Comparison of ENCODE assay signal across 17 cellular contexts in genomic region chr2:162085090-162085891, GRCh38.
DNase-seq lines count a peak whose midpoint lies in the region; ATAC-seq and TF ChIP-seq lines count a peak whose summit lies in the region.
"Had no signal": no experiment of that assay in that cellular context is flagged by ENCODE, and none has a peak within 500 bp of the region (broad histone marks: within the 10 kb centered on the region; RNA-seq: fewer than 3 reads in every experiment).

No MANE protein-coding gene starts in this region.

- no peaks in the 10 kb centered on the region for H3K9me3 ChIP-seq in HAP-1

- H3K36me3 ChIP-seq in brain microvascular endothelial cell (replicated peaks) (no peaks in the 10 kb centered on the region), HAP-1 (replicated peaks) (no peaks in the 10 kb centered on the region)
- H3K36me3 ChIP-seq: heart right ventricle had no signal

- H3K4me1 ChIP-seq in HAP-1, result no peaks in the 10 kb centered on the region

- ATAC-seq in GM19463 (IDR thresholded peaks at IDR 0.05; ENCODE audit: unreplicated experiment), result no peak

- peak overlapping the region; percentile 62 for H3K27ac ChIP-seq in brain microvascular endothelial cell
- H3K27ac ChIP-seq in substantia nigra (ENCODE audit: low read depth, low read length, poor library complexity, severe bottlenecking), result no peak overlapping the region
- H3K27ac ChIP-seq: heart right ventricle, parathyroid adenoma had no signal

- DNase-seq in AG09309 (ENCODE audit: low read depth) (peak; percentile 97), HS-5 (ENCODE audit: low read depth) (peak; percentile 90), brain microvascular endothelial cell (peak; percentile 60), kidney tubule cell (ENCODE audit: low spot score) (peak; percentile 90), HAP-1 (ENCODE audit: low spot score in 2 of 2) (no peak), NCI-H146 treated with DMSO at 0.1 percent for 48 hours (lab: John Stamatoyannopoulos, UW; ENCODE audit: unreplicated experiment) (no peak), substantia nigra (lab: John Stamatoyannopoulos, UW) (no peak)
- DNase-seq: activated CD4-positive, alpha-beta T cell treated with anti-CD3 and anti-CD28 coated beads, Interleukin-2, amount 50 U/mL, for 4 hours; activated naive CD4-positive, alpha-beta T cell treated with anti-CD3 and anti-CD28 coated beads, Interleukin-2, amount 10 ng/mL, durations not matched to agents 7 days and 5 days; CD4-positive, CD25-positive, alpha-beta regulatory T cell; dermis blood vessel endothelial cell; heart right ventricle; KBM-7; NCI-H2081 treated with DMSO at 0.1 percent for 48 hours; stimulated activated naive CD4-positive, alpha-beta T cell treated with Interleukin-2 at 50 U/mL for 16 hours had no signal

- in situ Hi-C loops in brain microvascular endothelial cell (cut with HindIII; ENCODE audit: low pct_ligation_motif_present, low sequenced_read_pairs), result no loop called here
- in situ Hi-C loops in HAP-1 (cut with MboI; ENCODE audit: low sequenced_read_pairs), result no loop called here

- H3K4me3 ChIP-seq in AG09309 (ENCODE audit: control insufficient read depth, low read depth, low read length) (no peak overlapping the region), brain microvascular endothelial cell (ENCODE audit: low read depth, low read length) (no peak overlapping the region), HAP-1 (no peak overlapping the region)
- H3K4me3 ChIP-seq: heart right ventricle had no signal

- H3K27me3 ChIP-seq in brain microvascular endothelial cell (replicated peaks), result no peaks in the 10 kb centered on the region
- no peaks in the 10 kb centered on the region for H3K27me3 ChIP-seq in HAP-1 (ENCODE audit: low read depth)
- H3K27me3 ChIP-seq: heart right ventricle had no signal

- TF ChIP-seq CTCF in AG09309 (IDR thresholded peaks at IDR 0.05; ENCODE audit: control insufficient read depth, insufficient read depth, low read depth, low read length, missing control alignments) (no peak), brain microvascular endothelial cell (IDR thresholded peaks at IDR 0.05; ENCODE audit: low read depth, low read length, missing control alignments) (no peak)

Comparison
In these comparisons a context has a peak if more than half of its experiments do, and no peak if none do; other contexts are left out.
1. DNase-seq: peak in AG09309 (single experiment), HS-5 (single experiment), brain microvascular endothelial cell (single experiment) and kidney tubule cell (single experiment); none in HAP-1 (0 of 2), NCI-H146 treated with DMSO at 0.1 percent for 48 hours (single experiment) and substantia nigra (0 of 49).